Comparison of ENCODE assay signal across 8 cellular contexts in genomic region chr4:124111922-124112321, GRCh38.
A peak's percentile ranks its signal among the peaks of the same experiment; 100 is the strongest.
DNase-seq lines count a peak whose midpoint lies in the region; ATAC-seq and TF ChIP-seq lines count a peak whose summit lies in the region.

No MANE protein-coding gene starts in this region.

- no peaks in the 10 kb centered on the region for H3K36me3 Mint-ChIP-seq in activated T-cell treated with anti-CD3 and anti-CD28 coated beads, Interleukin-2, amount 50 U/mL, for 4 hours (ENCODE audit: insufficient read depth)

- H3K27ac ChIP-seq in coronary artery = no peak overlapping the region
- H3K27ac ChIP-seq in lung (ENCODE audit: low read depth in 1 of 2, low read length in 1 of 2) = no peak overlapping the region

- 45 to 51% methylated on average over 2 of the region's 2 CpGs for WGBS in lung, 2 donors

- TF ChIP-seq CTCF in GM10266 (IDR thresholded peaks at IDR 0.05; ENCODE audit: control insufficient read depth, insufficient read depth, low read depth, missing control alignments) (peak; percentile 31), coronary artery (IDR thresholded peaks at IDR 0.05) (peak; percentile 30), lung (IDR thresholded peaks at IDR 0.05; ENCODE audit: control extremely low read depth, extremely low read depth) (peak; percentile 34)

- H3K27me3 Mint-ChIP-seq in activated T-cell treated with anti-CD3 and anti-CD28 coated beads, Interleukin-2, amount 50 U/mL, for 4 hours (ENCODE audit: low read depth) = no peaks in the 10 kb centered on the region

- H3K36me3 ChIP-seq in lung (ENCODE audit: control insufficient read depth in 2 of 2, insufficient read depth in 2 of 2, low read length in 2 of 2) = no peaks in the 10 kb centered on the region

- H3K27me3 ChIP-seq in lung (ENCODE audit: control insufficient read depth, insufficient read depth) = no peaks in the 10 kb centered on the region

- H3K4me1 ChIP-seq in lung (ENCODE audit: control insufficient read depth in 2 of 2, insufficient read depth in 2 of 2, low read length in 2 of 2) = peaks cover 0 to 2% of the 10 kb centered on the region in 2 donors

- no peak for DNase-seq in GM10266 (ENCODE audit: extremely low spot score)
- DNase-seq in NCI-H774 (lab: John Stamatoyannopoulos, UW) = peak; percentile 5
- DNase-seq in coronary artery (ENCODE audit: low spot score) = no peak
- no peak for DNase-seq in lung (ENCODE audit: low spot score)
- DNase-seq in activated T-cell treated with anti-CD3 and anti-CD28 coated beads, Interleukin-2, amount 50 U/mL, for 4 hours = no peak
- no peak for DNase-seq in stimulated activated naive CD8-positive, alpha-beta T cell treated with anti-CD3 and anti-CD28 coated beads, Interleukin-15, Interleukin-2, amounts not matched to agents 100 U/mL and 50 U/mL, for 24 hours
- no peak for DNase-seq in stimulated activated CD4-positive, alpha-beta T cell treated with anti-CD3 and anti-CD28 coated beads, Interleukin-2, amount 100 ng/mL, for 48 hours

- no peaks in the 10 kb centered on the region for H3K9me3 Mint-ChIP-seq in activated T-cell treated with anti-CD3 and anti-CD28 coated beads, Interleukin-2, amount 50 U/mL, for 4 hours

- H3K9me3 ChIP-seq in lung (ENCODE audit: control insufficient read depth in 2 of 2, insufficient read depth in 1 of 2, low read length in 1 of 2) = no peaks in the 10 kb centered on the region

- peak; percentile 46 for ATAC-seq in HG03097 (IDR thresholded peaks at IDR 0.05; ENCODE audit: low FRiP score, unreplicated experiment)
- ATAC-seq in lung (ENCODE audit: insufficient read depth, low FRiP score) = peak; percentile 81
- ATAC-seq in activated T-cell treated with anti-CD3 and anti-CD28 coated beads, Interleukin-2, amount 50 U/mL, for 4 hours = no peak
- ATAC-seq in stimulated activated naive CD8-positive, alpha-beta T cell treated with anti-CD3 and anti-CD28 coated beads, Interleukin-15, Interleukin-2, amounts not matched to agents 100 U/mL and 50 U/mL, for 24 hours = no peak

- H3K4me3 Mint-ChIP-seq in activated T-cell treated with anti-CD3 and anti-CD28 coated beads, Interleukin-2, amount 50 U/mL, for 4 hours = no peak overlapping the region

- no peaks in the 10 kb centered on the region for H3K4me1 Mint-ChIP-seq in activated T-cell treated with anti-CD3 and anti-CD28 coated beads, Interleukin-2, amount 50 U/mL, for 4 hours (ENCODE audit: low read depth)

- H3K4me3 ChIP-seq in coronary artery (no peak overlapping the region), lung (no peak overlapping the region)

Comparison
In these comparisons a context has a peak if more than half of its experiments do, and no peak if none do; other contexts are left out.
1. ATAC-seq: peak in HG03097 (single experiment) and lung (single experiment); none in activated T-cell treated with anti-CD3 and anti-CD28 coated beads, Interleukin-2, amount 50 U/mL, for 4 hours (0 of 2) and stimulated activated naive CD8-positive, alpha-beta T cell treated with anti-CD3 and anti-CD28 coated beads, Interleukin-15, Interleukin-2, amounts not matched to agents 100 U/mL and 50 U/mL, for 24 hours (single experiment).
2. Peak in every context shown above with its lines, with median percentiles within 50 percentile points of each other: CTCF ChIP-seq.